In genomic region chr6:14757414-14757813, GRCh38 we compare ENCODE assay signal across 25 cellular contexts.
DNase-seq lines count a peak whose midpoint lies in the region; ATAC-seq, FAIRE-seq and TF ChIP-seq lines count a peak whose summit lies in the region.
"Had no signal": no experiment of that assay in that cellular context is flagged by ENCODE, and none has a peak within 500 bp of the region (broad histone marks: within the 10 kb centered on the region; RNA-seq: fewer than 3 reads in every experiment).

No MANE protein-coding gene starts in this region.

- H3K9me3 ChIP-seq in IMR-90 (ENCODE audit: control insufficient read depth, insufficient read depth, low read length) (no peaks in the 10 kb centered on the region), K562 (replicated peaks; ENCODE audit: control insufficient read depth, insufficient read depth, low read depth, low read length) (no peaks in the 10 kb centered on the region)
- H3K9me3 ChIP-seq: Caco-2, HAP-1, MG63, SJCRH30 had no signal

- TF ChIP-seq EP300 in K562 (IDR thresholded peaks at IDR 0.05; ENCODE audit: low read length), result no peak

- H3K4me1 Mint-ChIP-seq in stimulated activated effector memory CD8-positive, alpha-beta T cell treated with anti-CD3 and anti-CD28 coated beads, Interleukin-12 subunit alpha, Interleukin-12 subunit beta, amount 100 ng/mL, for 72 hours, result peaks cover 51% of the 10 kb centered on the region

- H4K20me1 ChIP-seq in IMR-90 (ENCODE audit: insufficient read depth, low read length) (no peaks in the 10 kb centered on the region), K562 (replicated peaks; ENCODE audit: control insufficient read depth, insufficient read depth, low read length) (no peaks in the 10 kb centered on the region)

- no peak overlapping the region for H3K18ac ChIP-seq in IMR-90 (ENCODE audit: low read depth, low read length)

- BruUV-seq in IMR-90 (replicated peaks; lab: Mats Ljungman, UMichigan), result no TSS peak
- BruUV-seq in K562 (replicated peaks; lab: Mats Ljungman, UMichigan), result no TSS peak

- H3K4me3 Mint-ChIP-seq in stimulated activated effector memory CD8-positive, alpha-beta T cell treated with anti-CD3 and anti-CD28 coated beads, Interleukin-12 subunit alpha, Interleukin-12 subunit beta, amount 100 ng/mL, for 72 hours, result no peak overlapping the region
- H3K4me3 Mint-ChIP-seq: CD4-positive, alpha-beta T cell; IgD-negative memory B cell had no signal

- H2AK9ac ChIP-seq in IMR-90 (replicated peaks; ENCODE audit: low read depth, low read length, poor library complexity), result no peak overlapping the region

- H3K9ac ChIP-seq in IMR-90 (ENCODE audit: low read depth, low read length), result no peak overlapping the region
- no peak overlapping the region for H3K9ac ChIP-seq in K562 (ENCODE audit: insufficient read depth in 1 of 2, low read depth in 2 of 2, low read length in 2 of 2)
- H3K9ac ChIP-seq: GM23248 had no signal

- peak overlapping the region; percentile 94 for H3K27ac Mint-ChIP-seq in stimulated activated effector memory CD8-positive, alpha-beta T cell treated with anti-CD3 and anti-CD28 coated beads, Interleukin-12 subunit alpha, Interleukin-12 subunit beta, amount 100 ng/mL, for 72 hours
- H3K27ac Mint-ChIP-seq: CD4-positive, alpha-beta T cell had no signal

- CTCF ChIA-PET in IMR-90 (lab: Yijun Ruan, JAX) (no interaction called here), K562 (lab: Yijun Ruan, JAX; ENCODE audit: low intra/inter-chr PET ratio) (no interaction called here)

- H3K4me1 ChIP-seq in IMR-90 (ENCODE audit: control insufficient read depth, insufficient read depth, low read length) (no peaks in the 10 kb centered on the region; the same call in 1 of the 2 replicates), K562 (replicated peaks in 1 of 2; ENCODE audit: control insufficient read depth in 2 of 2, insufficient read depth in 2 of 2, low read length in 2 of 2) (peaks cover 0 to 8% of the 10 kb centered on the region in 2 experiments; a peak in 2 of 5 replicates)
- H3K4me1 ChIP-seq: HAP-1, SJCRH30 had no signal

- no peaks in the 10 kb centered on the region for H3K79me2 ChIP-seq in K562 (ENCODE audit: control insufficient read depth, insufficient read depth, low read length)

- no peak overlapping the region for H3K23ac ChIP-seq in IMR-90 (ENCODE audit: low read depth, low read length)

- peaks cover 3% of the 10 kb centered on the region; the same call in 1 of the 2 replicates for H3K9me1 ChIP-seq in IMR-90 (ENCODE audit: insufficient read depth, low read length)
- H3K9me1 ChIP-seq in K562 (ENCODE audit: control insufficient read depth, insufficient read depth, low read length), result no peaks in the 10 kb centered on the region

- no peak overlapping the region for H4K91ac ChIP-seq in IMR-90 (ENCODE audit: insufficient read depth, low read depth, low read length)

- H4K8ac ChIP-seq in IMR-90 (ENCODE audit: low read depth in 2 of 2, low read length in 2 of 2), result no peak overlapping the region

- ATAC-seq in left ventricle myocardium superior (peak; percentile 48), Right ventricle myocardium superior (ENCODE audit: poor library complexity) (no peak), IMR-90 (ENCODE audit: low read depth) (no peak), K562 (no peak), GM21447 (IDR thresholded peaks at IDR 0.05; ENCODE audit: unreplicated experiment) (no peak)
- ATAC-seq in stimulated activated effector memory CD8-positive, alpha-beta T cell treated with anti-CD3 and anti-CD28 coated beads, Interleukin-12 subunit alpha, Interleukin-12 subunit beta, amount 100 ng/mL, for 72 hours, result no peak
- ATAC-seq: PC-3 had no signal

- H2BK120ac ChIP-seq in IMR-90 (ENCODE audit: low read depth, low read length), result no peak overlapping the region

- no peak overlapping the region for H2BK5ac ChIP-seq in IMR-90 (ENCODE audit: low read depth, low read length, poor library complexity, severe bottlenecking)

- no peak overlapping the region for H2BK20ac ChIP-seq in IMR-90 (ENCODE audit: low read depth, low read length)

- no peaks in the 10 kb centered on the region for H3K9me3 Mint-ChIP-seq in stimulated activated effector memory CD8-positive, alpha-beta T cell treated with anti-CD3 and anti-CD28 coated beads, Interleukin-12 subunit alpha, Interleukin-12 subunit beta, amount 100 ng/mL, for 72 hours
- H3K9me3 Mint-ChIP-seq: CD4-positive, alpha-beta T cell had no signal

- H3K4me3 ChIP-seq in IMR-90 (ENCODE audit: insufficient read depth, low read depth, low read length), result no peak overlapping the region
- no peak overlapping the region for H3K4me3 ChIP-seq in K562
- H3K4me3 ChIP-seq: GM23248, HAP-1, MG63, SJCRH30 had no signal

- TF ChIP-seq POLR2A in IMR-90 (IDR thresholded peaks at IDR 0.05; ENCODE audit: low read depth, low read length) (no peak), K562 (conservative IDR thresholded peaks at IDR 0.05) (no peak)

- TF ChIP-seq CTCF in IMR-90 (conservative IDR thresholded peaks at IDR 0.05; ENCODE audit: low read depth, low read length) (no peak), K562 (IDR thresholded peaks at IDR 0.05 in 2 of 3, conservative IDR thresholded peaks at IDR 0.05 in 1 of 3; ENCODE audit: insufficient read depth in 2 of 3, low read depth in 1 of 3, low read length in 3 of 3) (no peak)

- no peak for DNase-seq in left ventricle myocardium superior
- no peak for DNase-seq in Right ventricle myocardium superior
- DNase-seq in IMR-90, result no peak
- DNase-seq in K562 (ENCODE audit: extremely low read depth in 1 of 4, low spot score in 3 of 4), result no peak
- no peak for DNase-seq in stimulated activated effector memory CD8-positive, alpha-beta T cell treated with anti-CD3 and anti-CD28 coated beads, Interleukin-12 subunit alpha, Interleukin-12 subunit beta, amount 100 ng/mL, for 72 hours (ENCODE audit: low spot score in 2 of 2)
- no peak for DNase-seq in stimulated activated CD4-positive, alpha-beta T cell treated with anti-CD3 and anti-CD28 coated beads, Interleukin-4, amount 100 ng/mL, for 4 hours
- DNase-seq in substantia nigra (lab: John Stamatoyannopoulos, UW), result no peak
- DNase-seq: AML-193; Caco-2; CD4-positive, alpha-beta T cell; DMS153; GDM1; GM23248; Kasumi-1; MG63; NCI-H1092; NCI-H1436 treated with DMSO at 0.1 percent for 48 hours; NCI-H2029; NCI-H345; NCI-H524 treated with DMSO at 0.1 percent for 48 hours; PC-3; SJCRH30 had no signal

- no peak overlapping the region for H4K5ac ChIP-seq in IMR-90 (ENCODE audit: low read depth, low read length)

- peaks cover 8% of the 10 kb centered on the region for H3K36me3 Mint-ChIP-seq in stimulated activated effector memory CD8-positive, alpha-beta T cell treated with anti-CD3 and anti-CD28 coated beads, Interleukin-12 subunit alpha, Interleukin-12 subunit beta, amount 100 ng/mL, for 72 hours

- H3K4ac ChIP-seq in IMR-90 (ENCODE audit: low read depth, low read length), result no peak overlapping the region

- dilution Hi-C loops in IMR-90 (cut with HindIII; ENCODE audit: low sequenced_read_pairs, unreplicated experiment), result no loop called here

- H3K4me2 ChIP-seq in IMR-90 (ENCODE audit: low read depth, low read length), result no peak overlapping the region
- H3K4me2 ChIP-seq in K562 (ENCODE audit: insufficient read depth, low read length), result no peak overlapping the region

- in situ Hi-C loops in IMR-90 (cut with MboI; ENCODE audit: low sequenced_read_pairs) (no loop called here), K562 (cut with MboI) (no loop called here)

- H3K36me3 ChIP-seq in IMR-90 (ENCODE audit: control insufficient read depth, insufficient read depth, low read length), result no peaks in the 10 kb centered on the region
- H3K36me3 ChIP-seq in K562 (ENCODE audit: control insufficient read depth, insufficient read depth, low read length), result no peaks in the 10 kb centered on the region
- H3K36me3 ChIP-seq: HAP-1, MG63, SJCRH30 had no signal

- FAIRE-seq in K562 (lab: Jason Lieb, UNC), result no peak

- no peaks in the 10 kb centered on the region for H3K27me3 ChIP-seq in IMR-90 (ENCODE audit: control insufficient read depth, insufficient read depth, low read length)
- no peaks in the 10 kb centered on the region for H3K27me3 ChIP-seq in K562 (ENCODE audit: control insufficient read depth in 2 of 2, insufficient read depth in 2 of 2, low read length in 2 of 2)
- H3K27me3 ChIP-seq: MG63, SJCRH30 had no signal

- peak overlapping the region; percentile 37; the same call in 1 of the 2 replicates for H2AK5ac ChIP-seq in IMR-90 (ENCODE audit: low read depth, low read length)

- POLR2A ChIA-PET in IMR-90 (lab: Charles Lee; ENCODE audit: unreplicated experiment), result no interaction called here
- POLR2A ChIA-PET in K562 (lab: Yijun Ruan, JAX), result no interaction called here

- WGBS in IMR-90 (ENCODE audit: extremely low coverage in 2 of 2, insufficient read length in 1 of 2), 2 experiments, result 90% methylated on average over 1 of the region's 1 CpG; no CpG with 5 or more reads in 1 of the 2 experiments
- 37% methylated on average over 1 of the region's 1 CpG for WGBS in K562 (ENCODE audit: insufficient coverage, low coverage, missing lambda C conversion rate)

- H2AFZ ChIP-seq in IMR-90 (replicated peaks; ENCODE audit: low read length, poor library complexity) (no peak overlapping the region), K562 (ENCODE audit: low read depth, low read length) (no peak overlapping the region)
- H2AFZ ChIP-seq: GM23248 had no signal

- TF ChIP-seq RAD21 in IMR-90 (IDR thresholded peaks at IDR 0.05; ENCODE audit: low read length), result no peak
- TF ChIP-seq RAD21 in K562 (CRISPR knock-in tag; conservative IDR thresholded peaks at IDR 0.05 in 1 of 2, IDR thresholded peaks at IDR 0.05 in 1 of 2), result no peak

- H3K27ac ChIP-seq in IMR-90 (ENCODE audit: insufficient read depth, low read length), result no peak overlapping the region
- no peak overlapping the region for H3K27ac ChIP-seq in K562 (ENCODE audit: extremely low read depth, low read depth, low read length)
- H3K27ac ChIP-seq in substantia nigra (ENCODE audit: low read depth, low read length, poor library complexity, severe bottlenecking), result no peak overlapping the region
- H3K27ac ChIP-seq: GM23248, SJCRH30 had no signal

- intact Hi-C loops in left ventricle myocardium superior (cut with micrococcal nuclease) (no loop called here), Right ventricle myocardium superior (cut with DNase I) (no loop called here), IMR-90 (cut with micrococcal nuclease) (no loop called here), K562 (cut with micrococcal nuclease) (no loop called here)

- no peak overlapping the region for H2BK15ac ChIP-seq in IMR-90 (ENCODE audit: low read depth, low read length)

- H3K79me1 ChIP-seq in IMR-90 (ENCODE audit: low read depth in 1 of 2, low read length in 2 of 2), result no peaks in the 10 kb centered on the region

- no peak overlapping the region for H3K14ac ChIP-seq in IMR-90 (replicated peaks; ENCODE audit: low read depth, low read length)

- no peak overlapping the region for H3K56ac ChIP-seq in IMR-90 (ENCODE audit: extremely low read depth, insufficient read depth, low read length)

TF ChIP-seq in IMR-90, 13 proteins besides CTCF, POLR2A, EP300 and RAD21:
- TF ChIP-seq MAFK (IDR thresholded peaks at IDR 0.05; ENCODE audit: low read depth, low read length) (peak; percentile 76), RCOR1 (IDR thresholded peaks at IDR 0.05; ENCODE audit: insufficient replicate concordance, low read length) (no peak)

TF ChIP-seq in K562, 482 proteins besides CTCF, POLR2A, EP300 and RAD21 (continues in another document):
- peak; percentile 89 for TF ChIP-seq ZNF316 (IDR thresholded peaks at IDR 0.05)
